Comparison of ENCODE assay signal across 1 cellular context in the genomic region with DNA sequence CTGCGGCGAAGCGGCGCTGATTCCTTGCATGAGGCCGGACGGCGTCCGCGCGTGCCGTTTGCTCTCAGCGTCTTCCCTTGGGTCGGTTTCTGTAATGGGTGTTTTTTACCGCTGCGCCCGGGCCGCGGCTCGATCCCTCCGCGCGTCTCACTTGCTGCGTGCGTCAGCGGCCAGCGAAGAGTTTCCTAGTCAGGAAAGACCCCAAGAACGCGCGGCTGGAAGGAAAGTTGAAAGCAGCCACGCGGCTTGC.
A peak's percentile ranks its signal among the peaks of the same experiment; 100 is the strongest.
TF ChIP-seq lines count a peak whose summit lies in the region.

No MANE protein-coding gene starts in this region.

TF ChIP-seq in K562, 482 proteins besides CTCF, POLR2A, EP300 and RAD21 (continued from another document and continues in another):
- TF ChIP-seq, protein P1, sequence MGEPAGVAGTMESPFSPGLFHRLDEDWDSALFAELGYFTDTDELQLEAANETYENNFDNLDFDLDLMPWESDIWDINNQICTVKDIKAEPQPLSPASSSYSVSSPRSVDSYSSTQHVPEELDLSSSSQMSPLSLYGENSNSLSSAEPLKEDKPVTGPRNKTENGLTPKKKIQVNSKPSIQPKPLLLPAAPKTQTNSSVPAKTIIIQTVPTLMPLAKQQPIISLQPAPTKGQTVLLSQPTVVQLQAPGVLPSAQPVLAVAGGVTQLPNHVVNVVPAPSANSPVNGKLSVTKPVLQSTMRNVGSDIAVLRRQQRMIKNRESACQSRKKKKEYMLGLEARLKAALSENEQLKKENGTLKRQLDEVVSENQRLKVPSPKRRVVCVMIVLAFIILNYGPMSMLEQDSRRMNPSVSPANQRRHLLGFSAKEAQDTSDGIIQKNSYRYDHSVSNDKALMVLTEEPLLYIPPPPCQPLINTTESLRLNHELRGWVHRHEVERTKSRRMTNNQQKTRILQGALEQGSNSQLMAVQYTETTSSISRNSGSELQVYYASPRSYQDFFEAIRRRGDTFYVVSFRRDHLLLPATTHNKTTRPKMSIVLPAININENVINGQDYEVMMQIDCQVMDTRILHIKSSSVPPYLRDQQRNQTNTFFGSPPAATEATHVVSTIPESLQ (CRISPR knock-in tag; IDR thresholded peaks at IDR 0.05) = no peak; the same call in 1 of the 2 replicates
- no peak for TF ChIP-seq ZBTB17 (CRISPR knock-in tag; IDR thresholded peaks at IDR 0.05)
- no peak for TF ChIP-seq HDAC3 (IDR thresholded peaks at IDR 0.05; ENCODE audit: borderline replicate concordance, partially characterized antibody)
- peak; percentile 93 for TF ChIP-seq CHD1 (IDR thresholded peaks at IDR 0.05; ENCODE audit: low read length)
- no peak for TF ChIP-seq MCM7 (IDR thresholded peaks at IDR 0.05)
- TF ChIP-seq GABPA (tag; conservative IDR thresholded peaks at IDR 0.05; ENCODE audit: low read depth) = no peak
- TF ChIP-seq MTA1 (IDR thresholded peaks at IDR 0.05; ENCODE audit: borderline replicate concordance) = no peak
- TF ChIP-seq, protein P2, sequence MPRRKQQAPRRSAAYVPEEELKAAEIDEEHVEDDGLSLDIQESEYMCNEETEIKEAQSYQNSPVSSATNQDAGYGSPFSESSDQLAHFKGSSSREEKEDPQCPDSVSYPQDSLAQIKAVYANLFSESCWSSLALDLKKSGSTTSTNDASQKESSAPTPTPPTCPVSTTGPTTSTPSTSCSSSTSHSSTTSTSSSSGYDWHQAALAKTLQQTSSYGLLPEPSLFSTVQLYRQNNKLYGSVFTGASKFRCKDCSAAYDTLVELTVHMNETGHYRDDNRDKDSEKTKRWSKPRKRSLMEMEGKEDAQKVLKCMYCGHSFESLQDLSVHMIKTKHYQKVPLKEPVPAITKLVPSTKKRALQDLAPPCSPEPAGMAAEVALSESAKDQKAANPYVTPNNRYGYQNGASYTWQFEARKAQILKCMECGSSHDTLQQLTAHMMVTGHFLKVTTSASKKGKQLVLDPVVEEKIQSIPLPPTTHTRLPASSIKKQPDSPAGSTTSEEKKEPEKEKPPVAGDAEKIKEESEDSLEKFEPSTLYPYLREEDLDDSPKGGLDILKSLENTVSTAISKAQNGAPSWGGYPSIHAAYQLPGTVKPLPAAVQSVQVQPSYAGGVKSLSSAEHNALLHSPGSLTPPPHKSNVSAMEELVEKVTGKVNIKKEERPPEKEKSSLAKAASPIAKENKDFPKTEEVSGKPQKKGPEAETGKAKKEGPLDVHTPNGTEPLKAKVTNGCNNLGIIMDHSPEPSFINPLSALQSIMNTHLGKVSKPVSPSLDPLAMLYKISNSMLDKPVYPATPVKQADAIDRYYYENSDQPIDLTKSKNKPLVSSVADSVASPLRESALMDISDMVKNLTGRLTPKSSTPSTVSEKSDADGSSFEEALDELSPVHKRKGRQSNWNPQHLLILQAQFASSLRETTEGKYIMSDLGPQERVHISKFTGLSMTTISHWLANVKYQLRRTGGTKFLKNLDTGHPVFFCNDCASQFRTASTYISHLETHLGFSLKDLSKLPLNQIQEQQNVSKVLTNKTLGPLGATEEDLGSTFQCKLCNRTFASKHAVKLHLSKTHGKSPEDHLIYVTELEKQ (CRISPR knock-in tag; IDR thresholded peaks at IDR 0.05) = no peak
- TF ChIP-seq XRCC3 (IDR thresholded peaks at IDR 0.05) = no peak
- no peak for TF ChIP-seq ZNF41 (CRISPR knock-in tag; conservative IDR thresholded peaks at IDR 0.05)
- TF ChIP-seq HNRNPK (IDR thresholded peaks at IDR 0.05; ENCODE audit: low read depth, low read length, poor library complexity, severe bottlenecking) = no peak
- TF ChIP-seq, protein P3, sequence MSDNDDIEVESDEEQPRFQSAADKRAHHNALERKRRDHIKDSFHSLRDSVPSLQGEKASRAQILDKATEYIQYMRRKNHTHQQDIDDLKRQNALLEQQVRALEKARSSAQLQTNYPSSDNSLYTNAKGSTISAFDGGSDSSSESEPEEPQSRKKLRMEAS (CRISPR knock-in tag; IDR thresholded peaks at IDR 0.05) = peak; percentile 63
- no peak for TF ChIP-seq YY1 (IDR thresholded peaks at IDR 0.05; ENCODE audit: borderline replicate concordance in 1 of 3, control insufficient read depth in 1 of 3, extremely low read depth in 1 of 3, insufficient read depth in 3 of 3, insufficient read length in 1 of 3, insufficient replicate concordance in 2 of 3, low read depth in 1 of 3, low read length in 2 of 3)
- TF ChIP-seq SLC30A9 (CRISPR knock-in tag; IDR thresholded peaks at IDR 0.05) = no peak
- TF ChIP-seq ILF3 (IDR thresholded peaks at IDR 0.05; ENCODE audit: borderline replicate concordance) = no peak
- TF ChIP-seq SIN3A (IDR thresholded peaks at IDR 0.05; ENCODE audit: borderline replicate concordance in 2 of 2, control insufficient read depth in 1 of 2, low read depth in 2 of 2, low read length in 2 of 2) = no peak
- TF ChIP-seq MAFK (IDR thresholded peaks at IDR 0.05; ENCODE audit: low read length) = no peak
- TF ChIP-seq GATAD2A (IDR thresholded peaks at IDR 0.05) = no peak
- 0 out of 2 replicates have a peak, but pooled peaks have one; percentile 21 for TF ChIP-seq PHB (CRISPR knock-in tag; IDR thresholded peaks at IDR 0.05)
- TF ChIP-seq, protein P4, sequence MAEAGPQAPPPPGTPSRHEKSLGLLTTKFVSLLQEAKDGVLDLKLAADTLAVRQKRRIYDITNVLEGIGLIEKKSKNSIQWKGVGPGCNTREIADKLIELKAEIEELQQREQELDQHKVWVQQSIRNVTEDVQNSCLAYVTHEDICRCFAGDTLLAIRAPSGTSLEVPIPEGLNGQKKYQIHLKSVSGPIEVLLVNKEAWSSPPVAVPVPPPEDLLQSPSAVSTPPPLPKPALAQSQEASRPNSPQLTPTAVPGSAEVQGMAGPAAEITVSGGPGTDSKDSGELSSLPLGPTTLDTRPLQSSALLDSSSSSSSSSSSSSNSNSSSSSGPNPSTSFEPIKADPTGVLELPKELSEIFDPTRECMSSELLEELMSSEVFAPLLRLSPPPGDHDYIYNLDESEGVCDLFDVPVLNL (CRISPR knock-in tag; IDR thresholded peaks at IDR 0.05; ENCODE audit: low read depth) = 0 out of 2 replicates have a peak, but pooled peaks have one; percentile 52
- no peak for TF ChIP-seq ZNF764 (CRISPR knock-in tag; IDR thresholded peaks at IDR 0.05; ENCODE audit: low read depth)
- TF ChIP-seq SMARCE1 (IDR thresholded peaks at IDR 0.05) = no peak
- TF ChIP-seq CBX8 (IDR thresholded peaks at IDR 0.05; ENCODE audit: borderline replicate concordance, extremely low read depth, low read depth, low read length, poor library complexity, severe bottlenecking) = no peak
- TF ChIP-seq HOXB6 (CRISPR knock-in tag; IDR thresholded peaks at IDR 0.05; ENCODE audit: borderline replicate concordance) = no peak
- no peak; the same call in 1 of the 2 replicates for TF ChIP-seq MYC (IDR thresholded peaks at IDR 0.05; ENCODE audit: low read depth, low read length)
- peak; percentile 76; the same call in 1 of the 2 replicates for TF ChIP-seq MYC (CRISPR knock-in tag; IDR thresholded peaks at IDR 0.05; ENCODE audit: borderline replicate concordance, low read depth)
- no peak for TF ChIP-seq U2AF1 (optimal IDR thresholded peaks at IDR 0.05; ENCODE audit: low read depth, low read length)
- TF ChIP-seq, protein P5, sequence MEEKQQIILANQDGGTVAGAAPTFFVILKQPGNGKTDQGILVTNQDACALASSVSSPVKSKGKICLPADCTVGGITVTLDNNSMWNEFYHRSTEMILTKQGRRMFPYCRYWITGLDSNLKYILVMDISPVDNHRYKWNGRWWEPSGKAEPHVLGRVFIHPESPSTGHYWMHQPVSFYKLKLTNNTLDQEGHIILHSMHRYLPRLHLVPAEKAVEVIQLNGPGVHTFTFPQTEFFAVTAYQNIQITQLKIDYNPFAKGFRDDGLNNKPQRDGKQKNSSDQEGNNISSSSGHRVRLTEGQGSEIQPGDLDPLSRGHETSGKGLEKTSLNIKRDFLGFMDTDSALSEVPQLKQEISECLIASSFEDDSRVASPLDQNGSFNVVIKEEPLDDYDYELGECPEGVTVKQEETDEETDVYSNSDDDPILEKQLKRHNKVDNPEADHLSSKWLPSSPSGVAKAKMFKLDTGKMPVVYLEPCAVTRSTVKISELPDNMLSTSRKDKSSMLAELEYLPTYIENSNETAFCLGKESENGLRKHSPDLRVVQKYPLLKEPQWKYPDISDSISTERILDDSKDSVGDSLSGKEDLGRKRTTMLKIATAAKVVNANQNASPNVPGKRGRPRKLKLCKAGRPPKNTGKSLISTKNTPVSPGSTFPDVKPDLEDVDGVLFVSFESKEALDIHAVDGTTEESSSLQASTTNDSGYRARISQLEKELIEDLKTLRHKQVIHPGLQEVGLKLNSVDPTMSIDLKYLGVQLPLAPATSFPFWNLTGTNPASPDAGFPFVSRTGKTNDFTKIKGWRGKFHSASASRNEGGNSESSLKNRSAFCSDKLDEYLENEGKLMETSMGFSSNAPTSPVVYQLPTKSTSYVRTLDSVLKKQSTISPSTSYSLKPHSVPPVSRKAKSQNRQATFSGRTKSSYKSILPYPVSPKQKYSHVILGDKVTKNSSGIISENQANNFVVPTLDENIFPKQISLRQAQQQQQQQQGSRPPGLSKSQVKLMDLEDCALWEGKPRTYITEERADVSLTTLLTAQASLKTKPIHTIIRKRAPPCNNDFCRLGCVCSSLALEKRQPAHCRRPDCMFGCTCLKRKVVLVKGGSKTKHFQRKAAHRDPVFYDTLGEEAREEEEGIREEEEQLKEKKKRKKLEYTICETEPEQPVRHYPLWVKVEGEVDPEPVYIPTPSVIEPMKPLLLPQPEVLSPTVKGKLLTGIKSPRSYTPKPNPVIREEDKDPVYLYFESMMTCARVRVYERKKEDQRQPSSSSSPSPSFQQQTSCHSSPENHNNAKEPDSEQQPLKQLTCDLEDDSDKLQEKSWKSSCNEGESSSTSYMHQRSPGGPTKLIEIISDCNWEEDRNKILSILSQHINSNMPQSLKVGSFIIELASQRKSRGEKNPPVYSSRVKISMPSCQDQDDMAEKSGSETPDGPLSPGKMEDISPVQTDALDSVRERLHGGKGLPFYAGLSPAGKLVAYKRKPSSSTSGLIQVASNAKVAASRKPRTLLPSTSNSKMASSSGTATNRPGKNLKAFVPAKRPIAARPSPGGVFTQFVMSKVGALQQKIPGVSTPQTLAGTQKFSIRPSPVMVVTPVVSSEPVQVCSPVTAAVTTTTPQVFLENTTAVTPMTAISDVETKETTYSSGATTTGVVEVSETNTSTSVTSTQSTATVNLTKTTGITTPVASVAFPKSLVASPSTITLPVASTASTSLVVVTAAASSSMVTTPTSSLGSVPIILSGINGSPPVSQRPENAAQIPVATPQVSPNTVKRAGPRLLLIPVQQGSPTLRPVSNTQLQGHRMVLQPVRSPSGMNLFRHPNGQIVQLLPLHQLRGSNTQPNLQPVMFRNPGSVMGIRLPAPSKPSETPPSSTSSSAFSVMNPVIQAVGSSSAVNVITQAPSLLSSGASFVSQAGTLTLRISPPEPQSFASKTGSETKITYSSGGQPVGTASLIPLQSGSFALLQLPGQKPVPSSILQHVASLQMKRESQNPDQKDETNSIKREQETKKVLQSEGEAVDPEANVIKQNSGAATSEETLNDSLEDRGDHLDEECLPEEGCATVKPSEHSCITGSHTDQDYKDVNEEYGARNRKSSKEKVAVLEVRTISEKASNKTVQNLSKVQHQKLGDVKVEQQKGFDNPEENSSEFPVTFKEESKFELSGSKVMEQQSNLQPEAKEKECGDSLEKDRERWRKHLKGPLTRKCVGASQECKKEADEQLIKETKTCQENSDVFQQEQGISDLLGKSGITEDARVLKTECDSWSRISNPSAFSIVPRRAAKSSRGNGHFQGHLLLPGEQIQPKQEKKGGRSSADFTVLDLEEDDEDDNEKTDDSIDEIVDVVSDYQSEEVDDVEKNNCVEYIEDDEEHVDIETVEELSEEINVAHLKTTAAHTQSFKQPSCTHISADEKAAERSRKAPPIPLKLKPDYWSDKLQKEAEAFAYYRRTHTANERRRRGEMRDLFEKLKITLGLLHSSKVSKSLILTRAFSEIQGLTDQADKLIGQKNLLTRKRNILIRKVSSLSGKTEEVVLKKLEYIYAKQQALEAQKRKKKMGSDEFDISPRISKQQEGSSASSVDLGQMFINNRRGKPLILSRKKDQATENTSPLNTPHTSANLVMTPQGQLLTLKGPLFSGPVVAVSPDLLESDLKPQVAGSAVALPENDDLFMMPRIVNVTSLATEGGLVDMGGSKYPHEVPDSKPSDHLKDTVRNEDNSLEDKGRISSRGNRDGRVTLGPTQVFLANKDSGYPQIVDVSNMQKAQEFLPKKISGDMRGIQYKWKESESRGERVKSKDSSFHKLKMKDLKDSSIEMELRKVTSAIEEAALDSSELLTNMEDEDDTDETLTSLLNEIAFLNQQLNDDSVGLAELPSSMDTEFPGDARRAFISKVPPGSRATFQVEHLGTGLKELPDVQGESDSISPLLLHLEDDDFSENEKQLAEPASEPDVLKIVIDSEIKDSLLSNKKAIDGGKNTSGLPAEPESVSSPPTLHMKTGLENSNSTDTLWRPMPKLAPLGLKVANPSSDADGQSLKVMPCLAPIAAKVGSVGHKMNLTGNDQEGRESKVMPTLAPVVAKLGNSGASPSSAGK (IDR thresholded peaks at IDR 0.05) = peak; percentile 80
- TF ChIP-seq ZNF143 (CRISPR knock-in tag; IDR thresholded peaks at IDR 0.05) = no peak
- no peak for TF ChIP-seq JUND (IDR thresholded peaks at IDR 0.05; ENCODE audit: borderline replicate concordance, low read depth, low read length)
- TF ChIP-seq JUND (tag; IDR thresholded peaks at IDR 0.05; ENCODE audit: borderline replicate concordance, low read depth, low read length) = no peak
- TF ChIP-seq ETV5 (CRISPR knock-in tag; IDR thresholded peaks at IDR 0.05; ENCODE audit: low read depth) = no peak
- TF ChIP-seq FOXP1 (CRISPR knock-in tag; IDR thresholded peaks at IDR 0.05) = peak; percentile 37; the same call in 1 of the 2 replicates
- TF ChIP-seq, protein P6, sequence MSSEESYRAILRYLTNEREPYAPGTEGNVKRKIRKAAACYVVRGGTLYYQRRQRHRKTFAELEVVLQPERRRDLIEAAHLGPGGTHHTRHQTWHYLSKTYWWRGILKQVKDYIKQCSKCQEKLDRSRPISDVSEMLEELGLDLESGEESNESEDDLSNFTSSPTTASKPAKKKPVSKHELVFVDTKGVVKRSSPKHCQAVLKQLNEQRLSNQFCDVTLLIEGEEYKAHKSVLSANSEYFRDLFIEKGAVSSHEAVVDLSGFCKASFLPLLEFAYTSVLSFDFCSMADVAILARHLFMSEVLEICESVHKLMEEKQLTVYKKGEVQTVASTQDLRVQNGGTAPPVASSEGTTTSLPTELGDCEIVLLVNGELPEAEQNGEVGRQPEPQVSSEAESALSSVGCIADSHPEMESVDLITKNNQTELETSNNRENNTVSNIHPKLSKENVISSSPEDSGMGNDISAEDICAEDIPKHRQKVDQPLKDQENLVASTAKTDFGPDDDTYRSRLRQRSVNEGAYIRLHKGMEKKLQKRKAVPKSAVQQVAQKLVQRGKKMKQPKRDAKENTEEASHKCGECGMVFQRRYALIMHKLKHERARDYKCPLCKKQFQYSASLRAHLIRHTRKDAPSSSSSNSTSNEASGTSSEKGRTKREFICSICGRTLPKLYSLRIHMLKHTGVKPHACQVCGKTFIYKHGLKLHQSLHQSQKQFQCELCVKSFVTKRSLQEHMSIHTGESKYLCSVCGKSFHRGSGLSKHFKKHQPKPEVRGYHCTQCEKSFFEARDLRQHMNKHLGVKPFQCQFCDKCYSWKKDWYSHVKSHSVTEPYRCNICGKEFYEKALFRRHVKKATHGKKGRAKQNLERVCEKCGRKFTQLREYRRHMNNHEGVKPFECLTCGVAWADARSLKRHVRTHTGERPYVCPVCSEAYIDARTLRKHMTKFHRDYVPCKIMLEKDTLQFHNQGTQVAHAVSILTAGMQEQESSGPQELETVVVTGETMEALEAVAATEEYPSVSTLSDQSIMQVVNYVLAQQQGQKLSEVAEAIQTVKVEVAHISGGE (CRISPR knock-in tag; IDR thresholded peaks at IDR 0.05) = 0 out of 6 replicates have a peak, but pooled peaks of 1 of the 3 experiments have one; percentile 8
- TF ChIP-seq HDAC1 (IDR thresholded peaks at IDR 0.05) = peak in 1 of 2 experiments; percentile 56; a peak in 2 of 4 replicates
- TF ChIP-seq TEAD4 (IDR thresholded peaks at IDR 0.05; ENCODE audit: low read length) = no peak
- no peak for TF ChIP-seq TEAD4 (CRISPR knock-in tag; IDR thresholded peaks at IDR 0.05; ENCODE audit: borderline replicate concordance)
